ENCODE assay signal across 1 cellular context in the genomic region with DNA sequence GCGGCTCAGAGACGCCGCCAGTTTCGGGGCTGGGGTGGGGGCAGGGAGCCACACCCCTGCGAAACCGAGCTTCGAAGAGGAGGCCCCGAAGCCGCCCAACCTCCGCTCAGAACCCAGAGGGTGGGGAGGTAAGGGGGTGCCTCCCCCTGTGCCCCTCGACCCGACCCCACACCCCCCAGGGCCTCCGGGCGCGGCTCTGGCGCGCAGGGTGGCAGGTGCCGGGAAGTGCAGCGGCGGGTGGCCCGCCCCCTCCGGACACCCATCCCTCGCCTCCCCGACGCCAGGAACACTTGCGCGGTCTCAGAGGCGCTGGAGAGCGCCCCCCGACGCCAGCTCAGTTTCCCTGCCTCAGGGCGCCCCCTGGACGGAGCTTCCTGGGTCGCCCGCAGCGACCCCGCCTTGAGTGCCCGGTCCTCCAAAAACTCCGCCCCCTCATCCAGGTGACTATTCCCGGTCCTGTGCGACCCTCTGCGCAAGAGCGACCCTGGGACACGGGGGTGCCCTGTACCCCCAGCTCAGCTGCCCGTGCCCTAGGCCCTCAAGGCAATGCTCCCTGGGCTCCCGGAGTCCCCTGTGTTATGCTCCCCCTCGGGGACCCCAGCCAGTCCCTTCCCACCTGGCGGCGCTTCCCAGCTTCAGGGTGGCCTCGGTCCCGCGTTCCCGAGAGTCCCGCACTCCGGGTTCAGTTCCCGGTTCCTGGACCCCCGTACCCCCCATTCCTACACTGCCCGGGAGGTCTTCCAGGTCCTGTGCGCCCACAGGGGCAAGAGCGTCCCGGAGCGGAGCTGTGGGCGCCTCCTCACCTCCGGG.
TF ChIP-seq lines count a peak whose summit lies in the region.

No MANE protein-coding gene starts in this region.

TF ChIP-seq in HepG2, 621 proteins besides CTCF, POLR2A, EP300 and RAD21 (continued from another document and continues in another):
- TF ChIP-seq NFKB2 (CRISPR knock-in tag; IDR thresholded peaks at IDR 0.05; ENCODE audit: borderline replicate concordance) (0 out of 2 replicates have a peak, but pooled peaks have one; percentile 39), PHF8 (CRISPR knock-in tag; IDR thresholded peaks at IDR 0.05) (peak; percentile 54; the same call in 1 of the 2 replicates), ARNTL (CRISPR knock-in tag; IDR thresholded peaks at IDR 0.05) (no peak), ZNF143 (CRISPR knock-in tag; IDR thresholded peaks at IDR 0.05) (no peak), ZNF343 (CRISPR knock-in tag; IDR thresholded peaks at IDR 0.05) (0 out of 2 replicates have a peak, but pooled peaks have one; percentile 25), CBX1 (IDR thresholded peaks at IDR 0.05; ENCODE audit: low read depth) (no peak), TAF1 (CRISPR knock-in tag; IDR thresholded peaks at IDR 0.05) (no peak), ZNF549 (CRISPR knock-in tag; IDR thresholded peaks at IDR 0.05) (no peak), TAF15 (IDR thresholded peaks at IDR 0.05; ENCODE audit: low read depth, low read length, poor library complexity, severe bottlenecking) (no peak), ZNF20 (CRISPR knock-in tag; IDR thresholded peaks at IDR 0.05) (no peak), HNRNPL (IDR thresholded peaks at IDR 0.05; ENCODE audit: low read depth, low read length) (peak; percentile 71; the same call in 1 of the 2 replicates), NONO (IDR thresholded peaks at IDR 0.05) (no peak), NONO (CRISPR knock-in tag; conservative IDR thresholded peaks at IDR 0.05) (peak; percentile 51; the same call in 1 of the 2 replicates), ZNF207 (IDR thresholded peaks at IDR 0.05; ENCODE audit: borderline replicate concordance) (no peak), EHMT2 (IDR thresholded peaks at IDR 0.05; ENCODE audit: borderline replicate concordance, low read depth, low read length) (no peak), MAZ (IDR thresholded peaks at IDR 0.05; ENCODE audit: borderline replicate concordance, low read depth, low read length) (no peak), MAZ (CRISPR knock-in tag; IDR thresholded peaks at IDR 0.05; ENCODE audit: low read depth) (peak; percentile 48; the same call in 1 of the 2 replicates), PITX1 (CRISPR knock-in tag; IDR thresholded peaks at IDR 0.05) (peak; percentile 34; the same call in 1 of the 2 replicates)
- TF ChIP-seq, protein P1, sequence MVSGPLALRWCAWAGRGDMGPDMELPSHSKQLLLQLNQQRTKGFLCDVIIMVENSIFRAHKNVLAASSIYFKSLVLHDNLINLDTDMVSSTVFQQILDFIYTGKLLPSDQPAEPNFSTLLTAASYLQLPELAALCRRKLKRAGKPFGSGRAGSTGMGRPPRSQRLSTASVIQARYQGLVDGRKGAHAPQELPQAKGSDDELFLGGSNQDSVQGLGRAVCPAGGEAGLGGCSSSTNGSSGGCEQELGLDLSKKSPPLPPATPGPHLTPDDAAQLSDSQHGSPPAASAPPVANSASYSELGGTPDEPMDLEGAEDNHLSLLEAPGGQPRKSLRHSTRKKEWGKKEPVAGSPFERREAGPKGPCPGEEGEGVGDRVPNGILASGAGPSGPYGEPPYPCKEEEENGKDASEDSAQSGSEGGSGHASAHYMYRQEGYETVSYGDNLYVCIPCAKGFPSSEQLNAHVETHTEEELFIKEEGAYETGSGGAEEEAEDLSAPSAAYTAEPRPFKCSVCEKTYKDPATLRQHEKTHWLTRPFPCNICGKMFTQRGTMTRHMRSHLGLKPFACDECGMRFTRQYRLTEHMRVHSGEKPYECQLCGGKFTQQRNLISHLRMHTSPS (CRISPR knock-in tag; IDR thresholded peaks at IDR 0.05; ENCODE audit: low read depth), result 0 out of 2 replicates have a peak, but pooled peaks have one; percentile 27
- TF ChIP-seq, protein P2, sequence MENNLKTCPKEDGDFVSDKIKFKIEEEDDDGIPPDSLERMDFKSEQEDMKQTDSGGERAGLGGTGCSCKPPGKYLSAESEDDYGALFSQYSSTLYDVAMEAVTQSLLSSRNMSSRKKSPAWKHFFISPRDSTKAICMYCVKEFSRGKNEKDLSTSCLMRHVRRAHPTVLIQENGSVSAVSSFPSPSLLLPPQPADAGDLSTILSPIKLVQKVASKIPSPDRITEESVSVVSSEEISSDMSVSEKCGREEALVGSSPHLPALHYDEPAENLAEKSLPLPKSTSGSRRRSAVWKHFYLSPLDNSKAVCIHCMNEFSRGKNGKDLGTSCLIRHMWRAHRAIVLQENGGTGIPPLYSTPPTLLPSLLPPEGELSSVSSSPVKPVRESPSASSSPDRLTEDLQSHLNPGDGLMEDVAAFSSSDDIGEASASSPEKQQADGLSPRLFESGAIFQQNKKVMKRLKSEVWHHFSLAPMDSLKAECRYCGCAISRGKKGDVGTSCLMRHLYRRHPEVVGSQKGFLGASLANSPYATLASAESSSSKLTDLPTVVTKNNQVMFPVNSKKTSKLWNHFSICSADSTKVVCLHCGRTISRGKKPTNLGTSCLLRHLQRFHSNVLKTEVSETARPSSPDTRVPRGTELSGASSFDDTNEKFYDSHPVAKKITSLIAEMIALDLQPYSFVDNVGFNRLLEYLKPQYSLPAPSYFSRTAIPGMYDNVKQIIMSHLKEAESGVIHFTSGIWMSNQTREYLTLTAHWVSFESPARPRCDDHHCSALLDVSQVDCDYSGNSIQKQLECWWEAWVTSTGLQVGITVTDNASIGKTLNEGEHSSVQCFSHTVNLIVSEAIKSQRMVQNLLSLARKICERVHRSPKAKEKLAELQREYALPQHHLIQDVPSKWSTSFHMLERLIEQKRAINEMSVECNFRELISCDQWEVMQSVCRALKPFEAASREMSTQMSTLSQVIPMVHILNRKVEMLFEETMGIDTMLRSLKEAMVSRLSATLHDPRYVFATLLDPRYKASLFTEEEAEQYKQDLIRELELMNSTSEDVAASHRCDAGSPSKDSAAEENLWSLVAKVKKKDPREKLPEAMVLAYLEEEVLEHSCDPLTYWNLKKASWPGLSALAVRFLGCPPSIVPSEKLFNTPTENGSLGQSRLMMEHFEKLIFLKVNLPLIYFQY (CRISPR knock-in tag; IDR thresholded peaks at IDR 0.05; ENCODE audit: borderline replicate concordance), result no peak
- TF ChIP-seq, protein P3, sequence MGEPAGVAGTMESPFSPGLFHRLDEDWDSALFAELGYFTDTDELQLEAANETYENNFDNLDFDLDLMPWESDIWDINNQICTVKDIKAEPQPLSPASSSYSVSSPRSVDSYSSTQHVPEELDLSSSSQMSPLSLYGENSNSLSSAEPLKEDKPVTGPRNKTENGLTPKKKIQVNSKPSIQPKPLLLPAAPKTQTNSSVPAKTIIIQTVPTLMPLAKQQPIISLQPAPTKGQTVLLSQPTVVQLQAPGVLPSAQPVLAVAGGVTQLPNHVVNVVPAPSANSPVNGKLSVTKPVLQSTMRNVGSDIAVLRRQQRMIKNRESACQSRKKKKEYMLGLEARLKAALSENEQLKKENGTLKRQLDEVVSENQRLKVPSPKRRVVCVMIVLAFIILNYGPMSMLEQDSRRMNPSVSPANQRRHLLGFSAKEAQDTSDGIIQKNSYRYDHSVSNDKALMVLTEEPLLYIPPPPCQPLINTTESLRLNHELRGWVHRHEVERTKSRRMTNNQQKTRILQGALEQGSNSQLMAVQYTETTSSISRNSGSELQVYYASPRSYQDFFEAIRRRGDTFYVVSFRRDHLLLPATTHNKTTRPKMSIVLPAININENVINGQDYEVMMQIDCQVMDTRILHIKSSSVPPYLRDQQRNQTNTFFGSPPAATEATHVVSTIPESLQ (CRISPR knock-in tag; conservative IDR thresholded peaks at IDR 0.05), result no peak
- TF ChIP-seq, protein P4, sequence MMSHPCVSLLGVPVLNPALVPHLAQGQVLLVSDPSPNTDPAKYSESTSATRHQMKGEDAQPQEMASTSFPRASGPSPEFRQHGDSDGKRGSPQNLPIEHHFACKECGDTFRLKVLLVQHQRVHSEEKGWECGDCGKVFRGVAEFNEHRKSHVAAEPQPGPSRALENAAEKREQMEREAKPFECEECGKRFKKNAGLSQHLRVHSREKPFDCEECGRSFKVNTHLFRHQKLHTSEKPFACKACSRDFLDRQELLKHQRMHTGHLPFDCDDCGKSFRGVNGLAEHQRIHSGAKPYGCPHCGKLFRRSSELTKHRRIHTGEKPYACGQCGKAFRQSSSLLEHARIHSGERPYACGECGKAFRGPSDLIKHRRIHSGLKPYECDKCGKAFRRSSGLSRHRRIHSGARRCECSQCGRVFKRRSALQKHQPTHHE (CRISPR knock-in tag; IDR thresholded peaks at IDR 0.05; ENCODE audit: borderline replicate concordance), result no peak
- TF ChIP-seq, protein P5, sequence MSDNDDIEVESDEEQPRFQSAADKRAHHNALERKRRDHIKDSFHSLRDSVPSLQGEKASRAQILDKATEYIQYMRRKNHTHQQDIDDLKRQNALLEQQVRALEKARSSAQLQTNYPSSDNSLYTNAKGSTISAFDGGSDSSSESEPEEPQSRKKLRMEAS (IDR thresholded peaks at IDR 0.05), result peak; percentile 29; the same call in 1 of the 2 replicates
- TF ChIP-seq, protein P6, sequence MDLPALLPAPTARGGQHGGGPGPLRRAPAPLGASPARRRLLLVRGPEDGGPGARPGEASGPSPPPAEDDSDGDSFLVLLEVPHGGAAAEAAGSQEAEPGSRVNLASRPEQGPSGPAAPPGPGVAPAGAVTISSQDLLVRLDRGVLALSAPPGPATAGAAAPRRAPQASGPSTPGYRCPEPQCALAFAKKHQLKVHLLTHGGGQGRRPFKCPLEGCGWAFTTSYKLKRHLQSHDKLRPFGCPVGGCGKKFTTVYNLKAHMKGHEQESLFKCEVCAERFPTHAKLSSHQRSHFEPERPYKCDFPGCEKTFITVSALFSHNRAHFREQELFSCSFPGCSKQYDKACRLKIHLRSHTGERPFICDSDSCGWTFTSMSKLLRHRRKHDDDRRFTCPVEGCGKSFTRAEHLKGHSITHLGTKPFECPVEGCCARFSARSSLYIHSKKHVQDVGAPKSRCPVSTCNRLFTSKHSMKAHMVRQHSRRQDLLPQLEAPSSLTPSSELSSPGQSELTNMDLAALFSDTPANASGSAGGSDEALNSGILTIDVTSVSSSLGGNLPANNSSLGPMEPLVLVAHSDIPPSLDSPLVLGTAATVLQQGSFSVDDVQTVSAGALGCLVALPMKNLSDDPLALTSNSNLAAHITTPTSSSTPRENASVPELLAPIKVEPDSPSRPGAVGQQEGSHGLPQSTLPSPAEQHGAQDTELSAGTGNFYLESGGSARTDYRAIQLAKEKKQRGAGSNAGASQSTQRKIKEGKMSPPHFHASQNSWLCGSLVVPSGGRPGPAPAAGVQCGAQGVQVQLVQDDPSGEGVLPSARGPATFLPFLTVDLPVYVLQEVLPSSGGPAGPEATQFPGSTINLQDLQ (CRISPR knock-in tag; IDR thresholded peaks at IDR 0.05), result no peak
- TF ChIP-seq, protein P7, sequence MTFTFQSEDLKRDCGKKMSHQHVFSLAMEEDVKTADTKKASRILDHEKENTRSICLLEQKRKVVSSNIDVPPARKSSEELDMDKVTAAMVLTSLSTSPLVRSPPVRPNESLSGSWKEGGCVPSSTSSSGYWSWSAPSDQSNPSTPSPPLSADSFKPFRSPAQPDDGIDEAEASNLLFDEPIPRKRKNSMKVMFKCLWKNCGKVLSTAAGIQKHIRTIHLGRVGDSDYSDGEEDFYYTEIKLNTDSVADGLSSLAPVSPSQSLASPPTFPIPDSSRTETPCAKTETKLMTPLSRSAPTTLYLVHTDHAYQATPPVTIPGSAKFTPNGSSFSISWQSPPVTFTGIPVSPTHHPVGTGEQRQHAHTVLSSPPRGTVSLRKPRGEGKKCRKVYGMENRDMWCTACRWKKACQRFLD (CRISPR knock-in tag; IDR thresholded peaks at IDR 0.05; ENCODE audit: borderline replicate concordance), result 0 out of 2 replicates have a peak, but pooled peaks have one; percentile 25
- TF ChIP-seq, protein P8, sequence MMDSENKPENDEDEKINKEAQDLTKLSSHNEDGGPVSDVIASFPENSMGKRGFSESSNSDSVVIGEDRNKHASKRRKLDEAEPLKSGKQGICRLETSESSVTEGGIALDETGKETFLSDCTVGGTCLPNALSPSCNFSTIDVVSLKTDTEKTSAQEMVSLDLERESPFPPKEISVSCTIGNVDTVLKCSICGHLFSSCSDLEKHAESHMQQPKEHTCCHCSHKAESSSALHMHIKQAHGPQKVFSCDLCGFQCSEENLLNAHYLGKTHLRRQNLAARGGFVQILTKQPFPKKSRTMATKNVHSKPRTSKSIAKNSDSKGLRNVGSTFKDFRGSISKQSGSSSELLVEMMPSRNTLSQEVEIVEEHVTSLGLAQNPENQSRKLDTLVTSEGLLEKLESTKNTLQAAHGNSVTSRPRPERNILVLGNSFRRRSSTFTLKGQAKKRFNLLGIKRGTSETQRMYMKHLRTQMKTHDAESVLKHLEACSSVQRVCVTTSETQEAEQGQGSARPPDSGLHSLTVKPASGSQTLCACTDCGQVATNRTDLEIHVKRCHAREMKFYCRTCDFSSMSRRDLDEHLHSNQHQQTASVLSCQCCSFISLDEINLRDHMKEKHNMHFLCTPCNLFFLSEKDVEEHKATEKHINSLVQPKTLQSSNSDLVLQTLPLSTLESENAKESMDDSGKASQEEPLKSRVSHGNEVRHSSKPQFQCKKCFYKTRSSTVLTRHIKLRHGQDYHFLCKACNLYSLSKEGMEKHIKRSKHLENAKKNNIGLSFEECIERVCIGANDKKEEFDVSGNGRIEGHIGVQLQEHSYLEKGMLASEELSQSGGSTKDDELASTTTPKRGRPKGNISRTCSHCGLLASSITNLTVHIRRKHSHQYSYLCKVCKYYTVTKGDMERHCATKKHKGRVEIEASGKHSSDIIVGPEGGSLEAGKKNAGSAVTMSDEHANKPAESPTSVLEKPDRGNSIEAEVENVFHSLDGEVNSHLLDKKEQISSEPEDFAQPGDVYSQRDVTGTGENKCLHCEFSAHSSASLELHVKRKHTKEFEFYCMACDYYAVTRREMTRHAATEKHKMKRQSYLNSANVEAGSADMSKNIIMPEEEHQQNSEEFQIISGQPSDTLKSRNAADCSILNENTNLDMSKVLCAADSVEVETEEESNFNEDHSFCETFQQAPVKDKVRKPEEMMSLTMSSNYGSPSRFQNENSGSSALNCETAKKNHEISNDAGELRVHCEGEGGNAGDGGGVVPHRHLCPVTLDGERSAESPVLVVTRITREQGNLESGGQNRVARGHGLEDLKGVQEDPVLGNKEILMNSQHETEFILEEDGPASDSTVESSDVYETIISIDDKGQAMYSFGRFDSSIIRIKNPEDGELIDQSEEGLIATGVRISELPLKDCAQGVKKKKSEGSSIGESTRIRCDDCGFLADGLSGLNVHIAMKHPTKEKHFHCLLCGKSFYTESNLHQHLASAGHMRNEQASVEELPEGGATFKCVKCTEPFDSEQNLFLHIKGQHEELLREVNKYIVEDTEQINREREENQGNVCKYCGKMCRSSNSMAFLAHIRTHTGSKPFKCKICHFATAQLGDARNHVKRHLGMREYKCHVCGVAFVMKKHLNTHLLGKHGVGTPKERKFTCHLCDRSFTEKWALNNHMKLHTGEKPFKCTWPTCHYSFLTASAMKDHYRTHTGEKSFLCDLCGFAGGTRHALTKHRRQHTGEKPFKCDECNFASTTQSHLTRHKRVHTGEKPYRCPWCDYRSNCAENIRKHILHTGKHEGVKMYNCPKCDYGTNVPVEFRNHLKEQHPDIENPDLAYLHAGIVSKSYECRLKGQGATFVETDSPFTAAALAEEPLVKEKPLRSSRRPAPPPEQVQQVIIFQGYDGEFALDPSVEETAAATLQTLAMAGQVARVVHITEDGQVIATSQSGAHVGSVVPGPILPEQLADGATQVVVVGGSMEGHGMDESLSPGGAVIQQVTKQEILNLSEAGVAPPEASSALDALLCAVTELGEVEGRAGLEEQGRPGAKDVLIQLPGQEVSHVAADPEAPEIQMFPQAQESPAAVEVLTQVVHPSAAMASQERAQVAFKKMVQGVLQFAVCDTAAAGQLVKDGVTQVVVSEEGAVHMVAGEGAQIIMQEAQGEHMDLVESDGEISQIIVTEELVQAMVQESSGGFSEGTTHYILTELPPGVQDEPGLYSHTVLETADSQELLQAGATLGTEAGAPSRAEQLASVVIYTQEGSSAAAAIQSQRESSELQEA (CRISPR knock-in tag; IDR thresholded peaks at IDR 0.05; ENCODE audit: not compliant biosample characterization), result peak; percentile 50
- TF ChIP-seq, protein P9, sequence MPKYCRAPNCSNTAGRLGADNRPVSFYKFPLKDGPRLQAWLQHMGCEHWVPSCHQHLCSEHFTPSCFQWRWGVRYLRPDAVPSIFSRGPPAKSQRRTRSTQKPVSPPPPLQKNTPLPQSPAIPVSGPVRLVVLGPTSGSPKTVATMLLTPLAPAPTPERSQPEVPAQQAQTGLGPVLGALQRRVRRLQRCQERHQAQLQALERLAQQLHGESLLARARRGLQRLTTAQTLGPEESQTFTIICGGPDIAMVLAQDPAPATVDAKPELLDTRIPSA (CRISPR knock-in tag; IDR thresholded peaks at IDR 0.05; ENCODE audit: borderline replicate concordance), result no peak
